Comparison of ENCODE assay signal across 8 cellular contexts in the genomic region with DNA sequence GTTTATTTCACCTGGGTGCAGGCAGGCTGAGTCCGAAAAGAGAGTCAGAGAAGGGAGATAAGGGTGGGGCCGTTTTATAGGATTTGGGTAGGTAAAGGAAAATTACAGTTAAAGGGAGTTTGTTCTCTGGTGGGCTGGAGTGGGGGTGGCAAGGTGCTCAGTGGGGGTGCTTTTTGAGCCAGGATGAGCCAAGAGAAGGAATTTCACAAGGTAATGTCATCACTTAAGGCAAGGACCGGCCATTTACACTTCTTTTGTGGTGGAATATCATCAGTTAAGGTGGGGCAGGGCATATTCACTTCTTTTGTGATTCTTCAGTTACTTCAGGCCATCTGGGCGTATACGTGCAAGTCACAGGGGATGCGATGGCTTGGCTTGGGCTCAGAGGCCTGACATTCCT. TPM values are rescaled to one million over a fixed set of nuclear protein-coding genes. Genes with fewer than 3 reads are reported as not detected.
"Had no signal": no experiment of that assay in that cellular context is flagged by ENCODE, and none has a peak within 500 bp of the region (broad histone marks: within the 10 kb centered on the region; RNA-seq: fewer than 3 reads in every experiment).

No MANE protein-coding gene starts in this region.

RNA-seq across cellular contexts. Expression of gene SCGB3A2, which starts 8.6 kb away (rescaled TPM):
- total RNA-seq: HT-29, LHCN-M2, MCF 10A, PC-9, Peyer's patch, Right ventricle myocardium inferior, RPMI7951, SJCRH30 had no signal

RNA-seq across cellular contexts. Expression of gene C5orf46, which starts 36.4 kb away (rescaled TPM):
- total RNA-seq: HT-29, LHCN-M2, PC-9, Peyer's patch had no signal

RNA-seq across cellular contexts. Expression of gene SPINK1, which starts 38.4 kb away (rescaled TPM):
- total RNA-seq: LHCN-M2, PC-9, Right ventricle myocardium inferior, RPMI7951, SJCRH30 had no signal
